ENCODE assay signal across 8 cellular contexts in the genomic region with DNA sequence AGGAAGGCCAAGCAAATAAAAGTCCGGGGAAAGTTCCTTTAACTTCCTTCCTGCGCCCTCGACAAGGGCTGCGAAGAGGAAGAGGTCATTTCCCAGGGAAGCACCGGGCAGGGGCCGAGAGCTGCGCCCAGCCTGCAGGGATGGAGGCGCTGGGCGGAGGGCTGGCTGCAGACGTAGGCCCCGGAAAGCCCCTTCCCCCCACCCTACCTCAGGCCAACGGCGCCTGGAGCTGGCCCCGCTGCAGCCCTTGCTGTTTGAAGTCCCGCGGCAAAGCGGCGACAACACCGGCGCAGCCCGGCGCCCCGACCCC.
DNase-seq lines count a peak whose midpoint lies in the region; ATAC-seq and TF ChIP-seq lines count a peak whose summit lies in the region.

No MANE protein-coding gene starts in this region.

- peaks cover 75% of the 10 kb centered on the region for H3K4me1 ChIP-seq in stomach smooth muscle (ENCODE audit: control insufficient read depth, insufficient read depth, low read length)

- TF ChIP-seq CTCF in LNCaP clone FGC (IDR thresholded peaks at IDR 0.05; ENCODE audit: control insufficient read depth, extremely low read depth, insufficient read depth): no peak
- no peak for TF ChIP-seq CTCF in brain (conservative IDR thresholded peaks at IDR 0.05)

- peaks cover 84% of the 10 kb centered on the region for H3K4me1 Mint-ChIP-seq in brain

- no peaks in the 10 kb centered on the region for H3K27me3 ChIP-seq in stomach smooth muscle (ENCODE audit: control insufficient read depth in 1 of 2, insufficient read depth in 2 of 2, low read length in 2 of 2)

- peak; percentile 31 for DNase-seq in stimulated activated CD4-positive, alpha-beta T cell treated with anti-CD3 and anti-CD28 coated beads, Interleukin-1b, Interleukin-23, amount 100 ng/mL, for 48 hours
- DNase-seq in stimulated activated CD4-positive, alpha-beta T cell treated with anti-CD3 and anti-CD28 coated beads, Interleukin-2, amount 100 ng/mL, for 24 hours: no peak
- no peak for DNase-seq in LNCaP clone FGC (ENCODE audit: low read depth)
- DNase-seq in left colon: peak in 1 of 2 donors; percentile 63
- DNase-seq in mucosa of gallbladder (ENCODE audit: low spot score): no peak
- DNase-seq in middle frontal gyrus (ENCODE audit: extremely low spot score, low spot score): no peak

- peak overlapping the region; percentile 99 for H3K27ac ChIP-seq in stomach smooth muscle (ENCODE audit: low read length)

- no peaks in the 10 kb centered on the region for H3K36me3 Mint-ChIP-seq in brain

- peak overlapping the region; percentile 73 for H3K4me3 ChIP-seq in LNCaP clone FGC (ENCODE audit: low read depth, low read length)
- peak overlapping the region; percentile 83 to 93 for H3K4me3 ChIP-seq in stomach smooth muscle (ENCODE audit: low read length in 2 of 2)

- H3K27ac Mint-ChIP-seq in brain: peak overlapping the region; percentile 60 to 99 (median 94)

- peaks cover 0 to 2% of the 10 kb centered on the region in 2 donors for H3K36me3 ChIP-seq in stomach smooth muscle (ENCODE audit: control insufficient read depth in 2 of 2, insufficient read depth in 2 of 2, low read length in 2 of 2)

- H3K9me3 ChIP-seq in stomach smooth muscle (ENCODE audit: control insufficient read depth in 2 of 2, low read length in 2 of 2): no peaks in the 10 kb centered on the region

- intact Hi-C loops in left colon (cut with DNase I, micrococcal nuclease): no loop called here

- H3K9ac ChIP-seq in stomach smooth muscle (ENCODE audit: low read length in 2 of 2): peak overlapping the region; percentile 94 to 99

- H3K4me3 Mint-ChIP-seq in brain: peak overlapping the region; percentile 86 to 93 (median 89)

- H3K9me3 Mint-ChIP-seq in brain: no peaks in the 10 kb centered on the region

- peaks cover 16% of the 10 kb centered on the region for H3K27me3 Mint-ChIP-seq in brain

- peak; percentile 55 for ATAC-seq in left colon
